20 cellular contexts compared by ENCODE assay signal in the genomic region with DNA sequence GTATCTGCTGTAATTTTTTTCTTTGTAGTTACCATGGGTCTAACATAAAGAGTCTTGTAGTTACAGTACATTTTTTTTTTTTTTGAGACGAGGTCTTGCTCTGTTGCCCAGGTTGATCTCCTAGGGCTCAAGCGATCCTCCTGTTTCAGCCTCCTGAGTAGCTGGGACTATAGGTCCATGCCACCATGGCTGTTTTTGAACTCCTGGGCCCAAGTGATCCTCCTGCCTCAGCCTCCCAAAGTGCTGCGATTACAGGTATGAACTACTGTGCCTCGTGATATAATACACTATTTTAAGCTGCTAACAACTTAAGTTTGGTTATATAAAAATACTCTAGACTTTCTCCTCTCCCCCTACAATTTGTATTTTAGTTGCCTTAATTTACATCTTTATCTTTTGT. TPM values are rescaled to one million over a fixed set of nuclear protein-coding genes. Genes with fewer than 3 reads are reported as not detected.
DNase-seq lines count a peak whose midpoint lies in the region; ATAC-seq and TF ChIP-seq lines count a peak whose summit lies in the region.
"Had no signal": no experiment of that assay in that cellular context is flagged by ENCODE, and none has a peak within 500 bp of the region (broad histone marks: within the 10 kb centered on the region; RNA-seq: fewer than 3 reads in every experiment).

No MANE protein-coding gene starts in this region.

- 88 to 95% (median 91%) methylated on average over 4 of the region's 4 CpGs for WGBS in heart left ventricle, 4 donors
- 96% methylated on average over 4 of the region's 4 CpGs for WGBS in esophagus muscularis mucosa
- 92 to 93% methylated on average over 4 of the region's 4 CpGs for WGBS in testis, 2 donors

- H3K36me3 ChIP-seq in heart left ventricle = no peaks in the 10 kb centered on the region
- no peaks in the 10 kb centered on the region for H3K36me3 ChIP-seq in esophagus muscularis mucosa
- H3K36me3 ChIP-seq in testis (ENCODE audit: low read depth, missing control alignments) = no peaks in the 10 kb centered on the region
- H3K36me3 ChIP-seq: BE2C, BLaER1 had no signal

- DNase-seq in cardiac septum (ENCODE audit: low spot score) = peak; percentile 56
- DNase-seq in heart left ventricle = no peak
- DNase-seq in esophagus muscularis mucosa (ENCODE audit: extremely low spot score) = peak; percentile 64
- peak; percentile 4 for DNase-seq in testis
- DNase-seq: 8988T; ACHN; BE2C; C1 segment of cervical spinal cord; CD4-positive, alpha-beta memory T cell; CD4-positive, CD25-positive, alpha-beta regulatory T cell; CD8-positive, alpha-beta memory T cell; COR-L47; DMS 273 treated with DMSO at 0.1 percent for 48 hours; DMS153; DMS53; DMS79; GF-D8 had no signal

- H3K4me1 ChIP-seq in heart left ventricle = no peaks in the 10 kb centered on the region
- no peaks in the 10 kb centered on the region for H3K4me1 ChIP-seq in esophagus muscularis mucosa
- H3K4me1 ChIP-seq in testis = no peaks in the 10 kb centered on the region
- H3K4me1 ChIP-seq: BE2C, BLaER1 had no signal

- H3K4me3 ChIP-seq in heart left ventricle = no peak overlapping the region
- no peak overlapping the region for H3K4me3 ChIP-seq in esophagus muscularis mucosa
- no peak overlapping the region for H3K4me3 ChIP-seq in testis
- H3K4me3 ChIP-seq: BLaER1 had no signal

- TF ChIP-seq POLR2A in heart left ventricle (IDR thresholded peaks at IDR 0.05) (no peak), esophagus muscularis mucosa (IDR thresholded peaks at IDR 0.05; ENCODE audit: low read depth) (no peak), testis (IDR thresholded peaks at IDR 0.05) (no peak)

- no peak for TF ChIP-seq EP300 in esophagus muscularis mucosa (IDR thresholded peaks at IDR 0.05)

- TF ChIP-seq CTCF in heart left ventricle (IDR thresholded peaks at IDR 0.05) (no peak), esophagus muscularis mucosa (IDR thresholded peaks at IDR 0.05) (no peak), testis (IDR thresholded peaks at IDR 0.05) (no peak)

- intact Hi-C loops in cardiac septum (cut with DNase I) = no loop called here
- intact Hi-C loops in heart left ventricle (cut with DNase I) = no loop called here
- intact Hi-C loops in esophagus muscularis mucosa (cut with DNase I) = no loop called here
- intact Hi-C loops in testis (cut with DNase I; ENCODE audit: low total_unique reads) = no loop called here

- no peaks in the 10 kb centered on the region for H3K27me3 ChIP-seq in heart left ventricle
- no peaks in the 10 kb centered on the region for H3K27me3 ChIP-seq in esophagus muscularis mucosa
- H3K27me3 ChIP-seq in testis = no peaks in the 10 kb centered on the region
- H3K27me3 ChIP-seq: BLaER1 had no signal

- ATAC-seq in heart left ventricle (no peak), HG03521 (IDR thresholded peaks at IDR 0.05; ENCODE audit: unreplicated experiment) (no peak), GM21619 (IDR thresholded peaks at IDR 0.05; ENCODE audit: unreplicated experiment) (no peak)

- H3K27ac ChIP-seq in heart left ventricle = no peak overlapping the region
- H3K27ac ChIP-seq in esophagus muscularis mucosa (replicated peaks in 1 of 4) = no peak overlapping the region
- H3K27ac ChIP-seq in testis = no peak overlapping the region
- H3K27ac ChIP-seq: BLaER1 had no signal

- H3K9me3 ChIP-seq in heart left ventricle (peaks cover 0 to 62% (median 22%) of the 10 kb centered on the region in 12 donors), esophagus muscularis mucosa (peaks cover 0 to 20% (median 12%) of the 10 kb centered on the region in 4 donors), testis (no peaks in the 10 kb centered on the region)
- H3K9me3 ChIP-seq: BE2C had no signal

RNA-seq across cellular contexts. Expression of a gene that starts 46.3 kb away (rescaled TPM):
- total RNA-seq in cardiac septum (54.8 TPM), heart left ventricle (10 to 100 TPM; 32.9 to 53.4 (median 46.7) TPM), esophagus muscularis mucosa (10 to 100 TPM; 19.9 to 42.1 (median 33.9) TPM), testis (10 to 100 TPM; 31.4 to 41.9 TPM)
- polyA plus RNA-seq in heart left ventricle (10 to 100 TPM; 31.8 to 57.5 TPM), testis (ENCODE audit: insufficient read depth, low read depth, low replicate concordance) (52.5 TPM)

Comparison
In these comparisons a context has a peak if more than half of its experiments do, and no peak if none do; other contexts are left out.
1. DNase-seq: peak in cardiac septum (single experiment), esophagus muscularis mucosa (single experiment) and testis (single experiment); none in heart left ventricle (0 of 5).